8 cellular contexts compared by ENCODE assay signal in genomic region chr7:128830231-128831177, GRCh38. TPM values are rescaled to one million over a fixed set of nuclear protein-coding genes. Genes with fewer than 3 reads are reported as not detected.
DNase-seq lines count a peak whose midpoint lies in the region; ATAC-seq, FAIRE-seq and TF ChIP-seq lines count a peak whose summit lies in the region.

Gene FLNC, plus strand, starts transcription at chr7:128830406. Its CDS starts 232 bp downstream, at chr7:128830638.

- no peaks in the 10 kb centered on the region for H3K9me3 Mint-ChIP-seq in astrocyte (ENCODE audit: unreplicated experiment)

- H3K4me3 Mint-ChIP-seq in astrocyte (ENCODE audit: unreplicated experiment) = peak within 1 kb of the TSS; percentile 95

- H3K27me3 Mint-ChIP-seq in astrocyte (ENCODE audit: low read depth, unreplicated experiment) = no peaks in the 10 kb centered on the region

- peaks cover 60% of the 10 kb centered on the region for H3K4me1 ChIP-seq in astrocyte (ENCODE audit: insufficient read depth, low read length)

- TF ChIP-seq CTCF in astrocyte (IDR thresholded peaks at IDR 0.05; ENCODE audit: insufficient read depth, low read depth, low read length) = no peak
- no peak for TF ChIP-seq CTCF in retinal pigment epithelial cell (conservative IDR thresholded peaks at IDR 0.05; ENCODE audit: low read depth, low read length)

- H3K4me3 ChIP-seq in astrocyte (ENCODE audit: insufficient read depth, low read depth, low read length) (peak within 1 kb of the TSS; percentile 93), retinal pigment epithelial cell (ENCODE audit: low read length) (peak within 1 kb of the TSS; percentile 84)

- DNase-seq in Daoy (ENCODE audit: low read depth) (peak; percentile 74), astrocyte (ENCODE audit: low read depth) (peak; percentile 50), hepatic stellate cell (ENCODE audit: low spot score) (peak; percentile 64), retinal pigment epithelial cell (ENCODE audit: low read depth) (no peak), NCI-H524 treated with DMSO at 0.1 percent for 48 hours (lab: John Stamatoyannopoulos, UW) (no peak), DMS79 (lab: John Stamatoyannopoulos, UW) (no peak)

- peaks cover 7% of the 10 kb centered on the region for H3K36me3 ChIP-seq in astrocyte (ENCODE audit: insufficient read depth, low read length)

- peak within 1 kb of the TSS; percentile 72 for H2AFZ ChIP-seq in astrocyte (ENCODE audit: low read depth, low read length)

- no peaks in the 10 kb centered on the region for H3K9me3 ChIP-seq in astrocyte (ENCODE audit: insufficient read depth, low read depth, low read length)

- peak within 1 kb of the TSS; percentile 91 for H3K27ac ChIP-seq in astrocyte (ENCODE audit: low read depth, low read length)

- no peaks in the 10 kb centered on the region for H3K27me3 ChIP-seq in astrocyte (ENCODE audit: insufficient read depth, low read length)

- FAIRE-seq in astrocyte (lab: Jason Lieb, UNC) = no peak

- peaks cover 6% of the 10 kb centered on the region for H3K36me3 Mint-ChIP-seq in astrocyte (ENCODE audit: low read depth, unreplicated experiment)

- peaks cover 43% of the 10 kb centered on the region for H4K20me1 ChIP-seq in astrocyte (ENCODE audit: insufficient read depth, low read length)

- H3K9ac ChIP-seq in astrocyte (ENCODE audit: low read length) = peak within 1 kb of the TSS; percentile 93

- peaks cover 40% of the 10 kb centered on the region for H3K4me1 Mint-ChIP-seq in astrocyte (ENCODE audit: low read depth, unreplicated experiment)

- H3K4me2 ChIP-seq in astrocyte (ENCODE audit: low read length) = peak within 1 kb of the TSS; percentile 99

- H3K79me2 ChIP-seq in astrocyte (ENCODE audit: insufficient read depth, low read length) = peaks cover 49% of the 10 kb centered on the region

- peak within 1 kb of the TSS; percentile 90 for H3K27ac Mint-ChIP-seq in astrocyte (ENCODE audit: unreplicated experiment)

- no peak for ATAC-seq in HG02885 (IDR thresholded peaks at IDR 0.05; ENCODE audit: poor library complexity, unreplicated experiment)

TF ChIP-seq in PFSK-1, 5 proteins besides CTCF, POLR2A, EP300 and RAD21:
- TF ChIP-seq FOXP2 (optimal IDR thresholded peaks at IDR 0.05; ENCODE audit: borderline replicate concordance, extremely low read depth, extremely low read length, insufficient read depth) (no peak), TAF1 (IDR thresholded peaks at IDR 0.05; ENCODE audit: borderline replicate concordance, insufficient read depth, low read length) (0 out of 2 replicates have a peak, but pooled peaks have one; percentile 23)

RNA-seq across cellular contexts. Expression of gene FLNC, which starts in this region (rescaled TPM):
- 67.5 and 81.1 TPM in 2 replicates for total RNA-seq in Daoy (2014; rRNA removed; shearing (Covaris generic))
- 190 TPM for polyA plus RNA-seq in PFSK-1 (2012; ENCODE audit: insufficient read length, low read depth)
- 308 and 364 TPM in 2 replicates for total RNA-seq in astrocyte

Comparison
In these comparisons a context has a peak if more than half of its experiments do, and no peak if none do; other contexts are left out.
1. DNase-seq: peak in Daoy (single experiment), astrocyte (single experiment) and hepatic stellate cell (single experiment); none in retinal pigment epithelial cell (single experiment), NCI-H524 treated with DMSO at 0.1 percent for 48 hours (single experiment) and DMS79 (single experiment).